In the genomic region with DNA sequence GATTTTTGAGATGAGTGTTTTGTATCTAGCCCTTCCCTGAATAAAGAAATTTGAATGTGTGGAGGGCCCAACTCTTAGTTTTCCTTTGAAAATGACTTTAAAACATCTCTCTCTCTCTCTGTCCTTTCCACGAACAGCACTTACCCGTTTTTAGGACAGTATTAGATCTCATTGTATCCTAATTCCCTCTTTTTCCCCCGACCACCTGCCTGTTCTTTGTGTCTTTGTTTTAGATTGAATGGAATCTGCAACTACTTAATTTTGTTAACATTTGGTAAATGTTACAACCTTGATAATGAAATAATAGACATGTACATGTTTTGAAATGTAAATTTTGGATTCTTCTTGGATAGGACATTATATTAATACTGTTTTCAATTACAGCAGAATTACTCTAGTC, we compare ENCODE assay signal across 20 cellular contexts. TPM values are rescaled to one million over a fixed set of nuclear protein-coding genes. Genes with fewer than 3 reads are reported as not detected.
DNase-seq lines count a peak whose midpoint lies in the region; ATAC-seq, FAIRE-seq and TF ChIP-seq lines count a peak whose summit lies in the region.
"Had no signal": no experiment of that assay in that cellular context is flagged by ENCODE, and none has a peak within 500 bp of the region (broad histone marks: within the 10 kb centered on the region; RNA-seq: fewer than 3 reads in every experiment).

No MANE protein-coding gene starts in this region.

- peaks cover 14% of the 10 kb centered on the region; the same call in 1 of the 2 replicates for H3K27me3 ChIP-seq in HUES6 (ENCODE audit: control insufficient read depth, insufficient read depth, low read length)
- peaks cover 2% of the 10 kb centered on the region for H3K27me3 ChIP-seq in astrocyte (ENCODE audit: insufficient read depth, low read length)
- H3K27me3 ChIP-seq in hepatocyte: no peaks in the 10 kb centered on the region

- peaks cover 52% of the 10 kb centered on the region for H3K4me1 ChIP-seq in HUES6 (ENCODE audit: control insufficient read depth, insufficient read depth, low read length)
- H3K4me1 ChIP-seq in astrocyte (ENCODE audit: insufficient read depth, low read length): peaks cover 13% of the 10 kb centered on the region
- peaks cover 36% of the 10 kb centered on the region for H3K4me1 ChIP-seq in hepatocyte (ENCODE audit: insufficient read depth)

- H3K79me2 ChIP-seq in astrocyte (ENCODE audit: insufficient read depth, low read length) (peaks cover 88% of the 10 kb centered on the region), hepatocyte (peaks cover 61% of the 10 kb centered on the region)

- H3K4me3 Mint-ChIP-seq in astrocyte (ENCODE audit: unreplicated experiment) (peak overlapping the region; percentile 96), progenitor cell of endocrine pancreas (ENCODE audit: low read depth) (peak overlapping the region; percentile 94)

- H3K9me3 Mint-ChIP-seq in astrocyte (ENCODE audit: unreplicated experiment): no peaks in the 10 kb centered on the region
- no peaks in the 10 kb centered on the region for H3K9me3 Mint-ChIP-seq in progenitor cell of endocrine pancreas (ENCODE audit: low read depth)
- H3K9me3 Mint-ChIP-seq: CD4-positive, alpha-beta T cell; memory B cell had no signal

- no peak for FAIRE-seq in astrocyte (lab: Jason Lieb, UNC)

- ATAC-seq in HG02973 (IDR thresholded peaks at IDR 0.05; ENCODE audit: unreplicated experiment) (no peak), GM18870 (IDR thresholded peaks at IDR 0.05; ENCODE audit: unreplicated experiment) (no peak), HG03342 (IDR thresholded peaks at IDR 0.05; ENCODE audit: unreplicated experiment) (no peak)

- H3K36me3 ChIP-seq in HUES6 (ENCODE audit: control insufficient read depth, insufficient read depth, low read length) (peaks cover 4% of the 10 kb centered on the region; the same call in 1 of the 2 replicates), astrocyte (ENCODE audit: insufficient read depth, low read length) (peaks cover 6% of the 10 kb centered on the region), hepatocyte (replicated peaks; ENCODE audit: insufficient read depth, low read depth) (no peaks in the 10 kb centered on the region)
- H3K36me3 ChIP-seq: Peyer's patch had no signal

- H3K27me3 Mint-ChIP-seq in astrocyte (ENCODE audit: low read depth, unreplicated experiment) (no peaks in the 10 kb centered on the region), progenitor cell of endocrine pancreas (no peaks in the 10 kb centered on the region)

- TF ChIP-seq CTCF in astrocyte (IDR thresholded peaks at IDR 0.05; ENCODE audit: insufficient read depth, low read depth, low read length) (no peak), hepatocyte (IDR thresholded peaks at IDR 0.05; ENCODE audit: poor library complexity) (no peak), progenitor cell of endocrine pancreas (IDR thresholded peaks at IDR 0.05; ENCODE audit: unreplicated experiment) (no peak)

- peak overlapping the region; percentile 32 for H3K9ac ChIP-seq in HUES6 (ENCODE audit: low read length)
- H3K9ac ChIP-seq in astrocyte (ENCODE audit: low read length): peak overlapping the region; percentile 93
- H3K9ac ChIP-seq: KMS-11 had no signal

- H3K9me2 ChIP-seq in hepatocyte (replicated peaks; ENCODE audit: insufficient read depth): no peaks in the 10 kb centered on the region

- H3K4me3 ChIP-seq in HUES6 (ENCODE audit: low read depth, low read length) (peak overlapping the region; percentile 78; the same call in 1 of the 2 replicates), astrocyte (ENCODE audit: insufficient read depth, low read depth, low read length) (peak overlapping the region; percentile 72), hepatocyte (peak overlapping the region; percentile 84)

- H3K4me1 Mint-ChIP-seq in astrocyte (ENCODE audit: low read depth, unreplicated experiment) (peaks cover 31% of the 10 kb centered on the region), progenitor cell of endocrine pancreas (ENCODE audit: low read depth) (peaks cover 50% of the 10 kb centered on the region)

- H3K36me3 Mint-ChIP-seq in astrocyte (ENCODE audit: low read depth, unreplicated experiment): peaks cover 29% of the 10 kb centered on the region
- peaks cover 8% of the 10 kb centered on the region for H3K36me3 Mint-ChIP-seq in progenitor cell of endocrine pancreas (ENCODE audit: insufficient read depth)
- H3K36me3 Mint-ChIP-seq: memory B cell had no signal

- no peak overlapping the region for H2AFZ ChIP-seq in astrocyte (ENCODE audit: low read depth, low read length)
- H2AFZ ChIP-seq in hepatocyte: no peak overlapping the region

- 37% methylated on average over 3 of the region's 3 CpGs for WGBS in hepatocyte (ENCODE audit: low lambda C conversion rate, missing lambda C conversion rate)

- H3K9me3 ChIP-seq in HUES6 (ENCODE audit: control insufficient read depth, insufficient read depth, low read depth, low read length) (no peaks in the 10 kb centered on the region), astrocyte (ENCODE audit: insufficient read depth, low read depth, low read length) (no peaks in the 10 kb centered on the region), hepatocyte (ENCODE audit: low read depth) (no peaks in the 10 kb centered on the region)
- H3K9me3 ChIP-seq: Peyer's patch had no signal

- H3K27ac ChIP-seq in HUES6 (ENCODE audit: low read depth, low read length) (no peak overlapping the region), astrocyte (ENCODE audit: low read depth, low read length) (peak overlapping the region; percentile 4), hepatocyte (peak overlapping the region; percentile 98)
- H3K27ac ChIP-seq: KMS-11 had no signal

- H3K4me2 ChIP-seq in astrocyte (ENCODE audit: low read length) (peak overlapping the region; percentile 91), hepatocyte (peak overlapping the region; percentile 75)
- H3K4me2 ChIP-seq: KMS-11 had no signal

- H3K27ac Mint-ChIP-seq in astrocyte (ENCODE audit: unreplicated experiment) (peak overlapping the region; percentile 96), progenitor cell of endocrine pancreas (peak overlapping the region; percentile 94)
- H3K27ac Mint-ChIP-seq: CD4-positive, alpha-beta T cell; memory B cell had no signal

- DNase-seq in astrocyte (ENCODE audit: low read depth) (no peak), hepatocyte (ENCODE audit: low spot score) (no peak), progenitor cell of endocrine pancreas (ENCODE audit: low spot score, unreplicated experiment) (no peak), iPS-NIHi11 (ENCODE audit: low spot score) (no peak)
- DNase-seq: activated CD4-positive, CD25-positive, alpha-beta regulatory T cell; activated effector memory CD4-positive, alpha-beta T cell treated with anti-CD3 and anti-CD28 coated beads, Interleukin-2, amount 50 U/mL, for 16 hours; aorta; CD4-positive, alpha-beta T cell; dermis blood vessel endothelial cell; HCEC 1CT; NCI-H1417; NCI-H524 treated with DMSO at 0.1 percent for 48 hours; stimulated activated CD4-positive, alpha-beta T cell treated with anti-CD3 and anti-CD28 coated beads, Interleukin-12 subunit alpha, Interleukin-12 subunit beta, amount 100 ng/mL, for 4 hours had no signal

- H4K20me1 ChIP-seq in astrocyte (ENCODE audit: insufficient read depth, low read length) (peaks cover 15% of the 10 kb centered on the region), hepatocyte (ENCODE audit: insufficient read depth, poor library complexity, severe bottlenecking) (no peaks in the 10 kb centered on the region)

RNA-seq across cellular contexts. Expression of gene DSP, which starts 3.1 kb away (rescaled TPM):
- total RNA-seq in astrocyte (468 and 555 TPM in 2 replicates), hepatocyte (123 and 156 TPM in 2 replicates), progenitor cell of endocrine pancreas (365 and 366 TPM in 2 replicates)
- 73.7 and 78.1 TPM in 2 replicates for polyA plus RNA-seq in hepatocyte

RNA-seq across cellular contexts. Expression of gene SNRNP48, which starts 45.4 kb away (rescaled TPM):
- total RNA-seq in astrocyte: 10.2 and 13.1 TPM in 2 replicates
- total RNA-seq in hepatocyte: 14.6 and 15.3 TPM in 2 replicates
- 4.0 and 7.6 TPM in 2 replicates for polyA plus RNA-seq in hepatocyte
- 19.2 and 20.1 TPM in 2 replicates for total RNA-seq in progenitor cell of endocrine pancreas
